11 cellular contexts compared by ENCODE assay signal in genomic region chr9:117644133-117644532, GRCh38.
DNase-seq lines count a peak whose midpoint lies in the region; ATAC-seq lines count a peak whose summit lies in the region.
"Had no signal": no experiment of that assay in that cellular context is flagged by ENCODE, and none has a peak within 500 bp of the region (broad histone marks: within the 10 kb centered on the region; RNA-seq: fewer than 3 reads in every experiment).

No MANE protein-coding gene starts in this region.

- peaks cover 5% of the 10 kb centered on the region for H3K4me1 Mint-ChIP-seq in activated CD4-positive, alpha-beta memory T cell treated with anti-CD3 and anti-CD28 coated beads, Interleukin-2, amount 10 ng/mL, durations not matched to agents 7 days and 5 days
- peaks cover 4% of the 10 kb centered on the region for H3K4me1 Mint-ChIP-seq in activated naive CD4-positive, alpha-beta T cell treated with anti-CD3 and anti-CD28 coated beads for 36 hours (ENCODE audit: low read depth)

- peaks cover 33% of the 10 kb centered on the region for H3K27me3 ChIP-seq in adipocyte (replicated peaks; ENCODE audit: control insufficient read depth, insufficient read depth, low read length)

- no peaks in the 10 kb centered on the region for H3K36me3 ChIP-seq in adipocyte (ENCODE audit: control insufficient read depth, insufficient read depth, low read length, severe bottlenecking)
- H3K36me3 ChIP-seq: esophagus muscularis mucosa had no signal

- H3K4me3 ChIP-seq in adipocyte (ENCODE audit: low read length) = peak overlapping the region; percentile 63

- POLR2A ChIA-PET in activated CD4-positive, alpha-beta memory T cell treated with anti-CD3 and anti-CD28 coated beads, Interleukin-2, amount 10 ng/mL, durations not matched to agents 7 days and 5 days (lab: Charles Lee) = no interaction called here

- no peak overlapping the region for H3K4me3 Mint-ChIP-seq in activated CD4-positive, alpha-beta memory T cell treated with anti-CD3 and anti-CD28 coated beads, Interleukin-2, amount 10 ng/mL, durations not matched to agents 7 days and 5 days
- H3K4me3 Mint-ChIP-seq in activated naive CD4-positive, alpha-beta T cell treated with anti-CD3 and anti-CD28 coated beads for 36 hours = no peak overlapping the region
- H3K4me3 Mint-ChIP-seq: stimulated activated naive CD8-positive, alpha-beta T cell treated with anti-CD3 and anti-CD28 coated beads, Interleukin-15, Interleukin-2, amounts not matched to agents 100 ng/mL and 50 ng/mL, for 24 hours had no signal

- no peaks in the 10 kb centered on the region for H3K36me3 Mint-ChIP-seq in activated CD4-positive, alpha-beta memory T cell treated with anti-CD3 and anti-CD28 coated beads, Interleukin-2, amount 10 ng/mL, durations not matched to agents 7 days and 5 days (ENCODE audit: low read depth)
- H3K36me3 Mint-ChIP-seq in activated naive CD4-positive, alpha-beta T cell treated with anti-CD3 and anti-CD28 coated beads for 36 hours (ENCODE audit: low read depth) = no peaks in the 10 kb centered on the region
- H3K36me3 Mint-ChIP-seq: activated naive CD4-positive, alpha-beta T cell treated with anti-CD3 and anti-CD28 coated beads, Interleukin-2, amount 50 U/mL, for 72 hours had no signal

- intact Hi-C loops in Right ventricle myocardium superior (cut with DNase I) = loop anchor here (10.0 kb wide), 1 partner anchor 141 kb away; no protein-coding TSS in a partner anchor
- intact Hi-C loops in activated naive CD4-positive, alpha-beta T cell treated with anti-CD3 and anti-CD28 coated beads for 36 hours (cut with micrococcal nuclease) = loop anchor here (2.0 kb wide), 1 partner anchor 139 kb away; no protein-coding TSS in a partner anchor

- DNase-seq in AML-193 (lab: John Stamatoyannopoulos, UW) (peak; percentile 47 to 61), adipocyte (ENCODE audit: low read depth) (no peak), Right ventricle myocardium superior (no peak)
- DNase-seq in activated CD4-positive, alpha-beta memory T cell treated with anti-CD3 and anti-CD28 coated beads, Interleukin-2, amount 10 ng/mL, durations not matched to agents 7 days and 5 days = no peak
- DNase-seq in stimulated activated CD4-positive, alpha-beta T cell treated with anti-CD3 and anti-CD28 coated beads, Interleukin-4, amount 100 ng/mL, for 1 hour = no peak
- DNase-seq in activated naive CD4-positive, alpha-beta T cell treated with anti-CD3 and anti-CD28 coated beads for 36 hours = no peak

- peaks cover 12% of the 10 kb centered on the region for H3K4me1 ChIP-seq in adipocyte (ENCODE audit: control insufficient read depth, insufficient read depth, low read length)

- H3K9me3 ChIP-seq in adipocyte (ENCODE audit: control insufficient read depth, low read length) = no peaks in the 10 kb centered on the region
- H3K9me3 ChIP-seq: esophagus muscularis mucosa had no signal

- H3K9ac ChIP-seq in adipocyte (ENCODE audit: low read length) = no peak overlapping the region

- CTCF ChIA-PET in activated CD4-positive, alpha-beta memory T cell treated with anti-CD3 and anti-CD28 coated beads, Interleukin-2, amount 10 ng/mL, durations not matched to agents 7 days and 5 days (lab: Charles Lee) = interaction anchor here (0.6 to 1.4 kb wide), 4 partner anchors 10 to 1040 kb away, joined by 3 to 5 read pairs (median 4); no protein-coding TSS in a partner anchor
- CTCF ChIA-PET in activated naive CD4-positive, alpha-beta T cell treated with anti-CD3 and anti-CD28 coated beads for 36 hours (lab: Charles Lee) = no interaction called here

- no peak overlapping the region for H3K27ac Mint-ChIP-seq in activated CD4-positive, alpha-beta memory T cell treated with anti-CD3 and anti-CD28 coated beads, Interleukin-2, amount 10 ng/mL, durations not matched to agents 7 days and 5 days
- no peak overlapping the region for H3K27ac Mint-ChIP-seq in activated naive CD4-positive, alpha-beta T cell treated with anti-CD3 and anti-CD28 coated beads for 36 hours
- H3K27ac Mint-ChIP-seq: activated naive CD4-positive, alpha-beta T cell treated with anti-CD3 and anti-CD28 coated beads, Interleukin-2, amount 50 U/mL, for 72 hours; stimulated activated naive CD8-positive, alpha-beta T cell treated with anti-CD3 and anti-CD28 coated beads, Interleukin-15, Interleukin-2, amounts not matched to agents 100 ng/mL and 50 ng/mL, for 24 hours had no signal

- peaks cover 9% of the 10 kb centered on the region for H3K27me3 Mint-ChIP-seq in activated CD4-positive, alpha-beta memory T cell treated with anti-CD3 and anti-CD28 coated beads, Interleukin-2, amount 10 ng/mL, durations not matched to agents 7 days and 5 days
- H3K27me3 Mint-ChIP-seq in activated naive CD4-positive, alpha-beta T cell treated with anti-CD3 and anti-CD28 coated beads for 36 hours (ENCODE audit: low read depth) = peaks cover 30% of the 10 kb centered on the region

- no peaks in the 10 kb centered on the region for H3K9me3 Mint-ChIP-seq in activated CD4-positive, alpha-beta memory T cell treated with anti-CD3 and anti-CD28 coated beads, Interleukin-2, amount 10 ng/mL, durations not matched to agents 7 days and 5 days
- H3K9me3 Mint-ChIP-seq in activated naive CD4-positive, alpha-beta T cell treated with anti-CD3 and anti-CD28 coated beads for 36 hours = no peaks in the 10 kb centered on the region
- H3K9me3 Mint-ChIP-seq: activated naive CD4-positive, alpha-beta T cell treated with anti-CD3 and anti-CD28 coated beads, Interleukin-2, amount 50 U/mL, for 72 hours; stimulated activated naive CD8-positive, alpha-beta T cell treated with anti-CD3 and anti-CD28 coated beads, Interleukin-15, Interleukin-2, amounts not matched to agents 100 ng/mL and 50 ng/mL, for 24 hours had no signal

- ATAC-seq in GM19452 (IDR thresholded peaks at IDR 0.05; ENCODE audit: unreplicated experiment) = peak; percentile 51
- ATAC-seq in HG03196 (IDR thresholded peaks at IDR 0.05; ENCODE audit: unreplicated experiment) = peak; percentile 38
- ATAC-seq in Right ventricle myocardium superior (ENCODE audit: poor library complexity) = no peak

Comparison
In these comparisons a context has a peak if more than half of its experiments do, and no peak if none do; other contexts are left out.
1. DNase-seq: peak in AML-193 (2 of 2); none in adipocyte (single experiment), activated CD4-positive, alpha-beta memory T cell treated with anti-CD3 and anti-CD28 coated beads, Interleukin-2, amount 10 ng/mL, durations not matched to agents 7 days and 5 days (single experiment), Right ventricle myocardium superior (single experiment), stimulated activated CD4-positive, alpha-beta T cell treated with anti-CD3 and anti-CD28 coated beads, Interleukin-4, amount 100 ng/mL, for 1 hour (single experiment) and activated naive CD4-positive, alpha-beta T cell treated with anti-CD3 and anti-CD28 coated beads for 36 hours (single experiment).